Comparison of ENCODE assay signal across 8 cellular contexts in the genomic region with DNA sequence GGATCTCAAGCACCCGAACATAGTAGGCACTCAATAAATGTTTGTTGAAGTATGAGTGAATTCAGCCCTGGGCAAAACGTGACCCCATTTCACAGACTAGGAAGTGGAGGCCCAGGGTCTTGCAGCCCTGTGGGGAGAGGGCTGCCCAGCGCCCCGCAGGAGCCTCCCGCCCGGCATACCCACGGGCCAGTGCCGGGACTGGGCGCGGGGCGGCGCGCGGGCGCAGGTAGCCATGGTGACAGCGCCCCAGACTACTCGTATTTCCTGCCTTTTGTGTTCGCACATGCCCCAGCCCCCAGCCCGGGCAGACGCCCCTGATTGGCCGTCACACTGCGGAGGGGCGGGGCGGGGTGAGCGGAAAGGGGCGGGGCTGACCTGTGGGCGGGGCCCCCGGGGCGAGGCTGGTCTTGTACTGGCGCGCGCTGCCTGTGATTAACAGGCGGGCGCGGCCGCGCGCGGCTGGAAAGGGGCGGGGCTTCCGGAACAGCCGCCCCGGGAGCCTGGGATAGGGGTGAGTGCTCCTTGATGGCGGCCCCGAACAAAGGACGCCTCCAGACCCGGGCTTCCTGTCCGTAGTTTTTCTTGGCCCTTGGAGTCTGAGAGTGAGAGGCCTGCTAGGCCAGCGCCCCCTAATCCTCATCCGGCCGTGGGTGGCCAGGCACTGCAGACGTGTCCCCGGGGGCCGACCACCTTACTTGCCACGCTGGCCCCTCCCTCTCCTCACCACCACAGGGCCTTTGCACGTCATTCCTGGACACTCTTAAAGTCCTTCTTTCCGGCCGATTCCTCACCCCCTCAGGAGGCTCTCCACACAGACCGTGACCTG.
DNase-seq lines count a peak whose midpoint lies in the region; ATAC-seq lines count a peak whose summit lies in the region.

No MANE protein-coding gene starts in this region.

- H3K36me3 ChIP-seq in endocrine pancreas (ENCODE audit: control insufficient read depth, insufficient read depth, low read length) (no peaks in the 10 kb centered on the region), mesodermal cell (ENCODE audit: control insufficient read depth, insufficient read depth, low read length) (peaks cover 17% of the 10 kb centered on the region)

- H3K4me3 ChIP-seq in endocrine pancreas (ENCODE audit: control insufficient read depth, insufficient read depth, low read length) (no peak overlapping the region), mesodermal cell (ENCODE audit: extremely low read depth, insufficient read depth, low read length, poor library complexity, severe bottlenecking) (peak overlapping the region; percentile 11)

- DNase-seq in C1 segment of cervical spinal cord (lab: John Stamatoyannopoulos, UW) (peak; percentile 59 to 98 (median 88)), NOMO-1 treated with DMSO at 0.1 percent for 48 hours (lab: John Stamatoyannopoulos, UW; ENCODE audit: unreplicated experiment) (peak; percentile 94)
- DNase-seq in activated CD8-positive, alpha-beta memory T cell treated with anti-CD3 and anti-CD28 coated beads, Interleukin-2, amount 50 U/mL, for 24 hours (ENCODE audit: extremely low read depth): peak; percentile 88
- DNase-seq in stimulated activated CD8-positive, alpha-beta memory T cell treated with anti-CD3 and anti-CD28 coated beads, Interleukin-15, amount 100 ng/mL, for 1 hour (ENCODE audit: low read depth): peak; percentile 93

- H3K4me1 ChIP-seq in endocrine pancreas (ENCODE audit: control insufficient read depth, insufficient read depth, low read length) (peaks cover 7% of the 10 kb centered on the region), mesodermal cell (ENCODE audit: control insufficient read depth, insufficient read depth, low read length, poor library complexity, severe bottlenecking) (peaks cover 34% of the 10 kb centered on the region)

- WGBS in mesodermal cell (ENCODE audit: insufficient coverage in 2 of 2), 2 experiments: 15 to 25% methylated on average over 38 to 56 of the region's 59 CpGs

- H3K9me3 ChIP-seq in endocrine pancreas (ENCODE audit: control insufficient read depth, low read length): no peaks in the 10 kb centered on the region
- no peaks in the 10 kb centered on the region for H3K9me3 ChIP-seq in mesodermal cell (ENCODE audit: control insufficient read depth, low read length)

- H3K27ac ChIP-seq in mesodermal cell (ENCODE audit: low read depth, low read length, severe bottlenecking): peak overlapping the region; percentile 80

- ATAC-seq in GM19351 (IDR thresholded peaks at IDR 0.05; ENCODE audit: unreplicated experiment) (peak; percentile 84), HG03469 (IDR thresholded peaks at IDR 0.05; ENCODE audit: unreplicated experiment) (peak; percentile 53)

- H3K27me3 ChIP-seq in endocrine pancreas (ENCODE audit: control insufficient read depth, insufficient read depth, low read length): no peaks in the 10 kb centered on the region

- peak overlapping the region; percentile 19 for H3K9ac ChIP-seq in endocrine pancreas (ENCODE audit: control insufficient read depth, insufficient read depth, low read length)
